15 cellular contexts compared by ENCODE assay signal in genomic region chr18:3654442-3655253, GRCh38.
DNase-seq lines count a peak whose midpoint lies in the region; ATAC-seq and TF ChIP-seq lines count a peak whose summit lies in the region.
"Had no signal": no experiment of that assay in that cellular context is flagged by ENCODE, and none has a peak within 500 bp of the region (broad histone marks: within the 10 kb centered on the region; RNA-seq: fewer than 3 reads in every experiment).

No MANE protein-coding gene starts in this region.

- POLR2A ChIA-PET in activated CD4-positive, alpha-beta T cell treated with anti-CD3 and anti-CD28 coated beads for 36 hours (lab: Charles Lee) = no interaction called here

- no peak overlapping the region for H3K9ac ChIP-seq in neuronal stem cell (ENCODE audit: low read depth, low read length, poor library complexity)

- H3K4me2 ChIP-seq in neuronal stem cell (ENCODE audit: insufficient read depth, low read length, poor library complexity, severe bottlenecking) = no peak overlapping the region

- H4K91ac ChIP-seq in neuronal stem cell (ENCODE audit: low read depth, low read length, poor library complexity) = no peak overlapping the region

- no peak overlapping the region for H3K18ac ChIP-seq in neuronal stem cell (ENCODE audit: low read length)

- no peak overlapping the region for H3K14ac ChIP-seq in neuronal stem cell (ENCODE audit: low read length)

- H3K4me3 ChIP-seq in neuronal stem cell (ENCODE audit: low read length in 2 of 2) = no peak overlapping the region

- no peaks in the 10 kb centered on the region for H3K9me3 Mint-ChIP-seq in activated CD4-positive, alpha-beta T cell treated with anti-CD3 and anti-CD28 coated beads for 36 hours (ENCODE audit: low read depth)
- no peaks in the 10 kb centered on the region for H3K9me3 Mint-ChIP-seq in brain
- peaks cover 0 to 2% (median 0%) of the 10 kb centered on the region in 7 donors for H3K9me3 Mint-ChIP-seq in CD14-positive monocyte
- H3K9me3 Mint-ChIP-seq: naive B cell had no signal

- H3K23ac ChIP-seq in neuronal stem cell (ENCODE audit: low read depth, low read length, poor library complexity) = no peak overlapping the region

- peaks cover 36% of the 10 kb centered on the region for H3K4me1 Mint-ChIP-seq in activated CD4-positive, alpha-beta T cell treated with anti-CD3 and anti-CD28 coated beads for 36 hours
- peaks cover 33% of the 10 kb centered on the region for H3K4me1 Mint-ChIP-seq in brain
- peaks cover 27% of the 10 kb centered on the region for H3K4me1 Mint-ChIP-seq in CD14-positive monocyte

- no peaks in the 10 kb centered on the region for H3K36me3 ChIP-seq in neuronal stem cell (replicated peaks in 1 of 2; ENCODE audit: control insufficient read depth in 2 of 2, insufficient read depth in 2 of 2, low read length in 2 of 2)

- H2BK12ac ChIP-seq in neuronal stem cell (ENCODE audit: low read length) = no peak overlapping the region

- H3K79me1 ChIP-seq in neuronal stem cell (ENCODE audit: low read depth, low read length) = no peaks in the 10 kb centered on the region

- ATAC-seq in activated CD4-positive, alpha-beta T cell treated with anti-CD3 and anti-CD28 coated beads for 36 hours = no peak

- no peak overlapping the region for H4K8ac ChIP-seq in neuronal stem cell (ENCODE audit: low read depth, low read length)

- CTCF ChIA-PET in activated CD4-positive, alpha-beta T cell treated with anti-CD3 and anti-CD28 coated beads for 36 hours (lab: Charles Lee) = no interaction called here

- intact Hi-C loops in activated CD4-positive, alpha-beta T cell treated with anti-CD3 and anti-CD28 coated beads for 36 hours (cut with DNase I, micrococcal nuclease) = no loop called here
- intact Hi-C loops in CD14-positive monocyte (cut with micrococcal nuclease) = no loop called here

- H3K27ac Mint-ChIP-seq in activated CD4-positive, alpha-beta T cell treated with anti-CD3 and anti-CD28 coated beads for 36 hours = peak overlapping the region; percentile 64
- H3K27ac Mint-ChIP-seq in brain = peak overlapping the region in 3 of 5 experiments; percentile 67 to 90 (median 71)
- peak overlapping the region in 2 of 7 donors; percentile 55 to 61 for H3K27ac Mint-ChIP-seq in CD14-positive monocyte

- TF ChIP-seq CTCF in brain (conservative IDR thresholded peaks at IDR 0.05) (no peak), CD14-positive monocyte (IDR thresholded peaks at IDR 0.05) (no peak)

- no peaks in the 10 kb centered on the region for H3K27me3 ChIP-seq in neuronal stem cell (ENCODE audit: control insufficient read depth in 3 of 3, insufficient read depth in 3 of 3, low read depth in 1 of 3, low read length in 3 of 3)

- H2BK5ac ChIP-seq in neuronal stem cell (ENCODE audit: low read length) = no peak overlapping the region

- H3K27ac ChIP-seq in neuronal stem cell (replicated peaks; ENCODE audit: low read length) = no peak overlapping the region

- no peaks in the 10 kb centered on the region for H3K36me3 Mint-ChIP-seq in activated CD4-positive, alpha-beta T cell treated with anti-CD3 and anti-CD28 coated beads for 36 hours (ENCODE audit: low read depth)
- H3K36me3 Mint-ChIP-seq in brain (no peaks in the 10 kb centered on the region), CD14-positive monocyte (peaks cover 0 to 2% of the 10 kb centered on the region in 2 donors)
- H3K36me3 Mint-ChIP-seq: naive B cell had no signal

- H2BK15ac ChIP-seq in neuronal stem cell (ENCODE audit: low read length) = no peak overlapping the region

- no peak overlapping the region for H3K4me3 Mint-ChIP-seq in activated CD4-positive, alpha-beta T cell treated with anti-CD3 and anti-CD28 coated beads for 36 hours
- H3K4me3 Mint-ChIP-seq in brain (peak overlapping the region in 1 of 5 experiments; percentile 27), CD14-positive monocyte (no peak overlapping the region)
- H3K4me3 Mint-ChIP-seq: naive B cell had no signal

- WGBS in neuronal stem cell (ENCODE audit: extremely low coverage in 2 of 2, insufficient read length in 2 of 2, insufficient replicate concordance in 1 of 2), 2 donors = no CpG with 5 or more reads among the region's 11 CpGs

- H3K9me3 ChIP-seq in neuronal stem cell (replicated peaks in 1 of 2; ENCODE audit: control insufficient read depth in 2 of 2, insufficient read depth in 1 of 2, low read depth in 1 of 2, low read length in 2 of 2) = no peaks in the 10 kb centered on the region

- no peak overlapping the region for H3K4ac ChIP-seq in neuronal stem cell (ENCODE audit: low read length)

- no peaks in the 10 kb centered on the region for H3K27me3 Mint-ChIP-seq in activated CD4-positive, alpha-beta T cell treated with anti-CD3 and anti-CD28 coated beads for 36 hours
- H3K27me3 Mint-ChIP-seq in brain (no peaks in the 10 kb centered on the region), CD14-positive monocyte (ENCODE audit: low read depth in 3 of 3) (no peaks in the 10 kb centered on the region)
- H3K27me3 Mint-ChIP-seq: naive B cell had no signal

- H2AFZ ChIP-seq in neuronal stem cell (ENCODE audit: low read length) = peak overlapping the region; percentile 37

- no peak for DNase-seq in activated CD4-positive, alpha-beta T cell treated with anti-CD3 and anti-CD28 coated beads for 36 hours
- DNase-seq in activated CD4-positive, alpha-beta T cell treated with anti-CD3 and anti-CD28 coated beads for 1 hour = no peak
- peak; percentile 34 for DNase-seq in OCI-M2 (lab: John Stamatoyannopoulos, UW; ENCODE audit: unreplicated experiment)
- no peak for DNase-seq in neuronal stem cell (ENCODE audit: low spot score)
- DNase-seq in activated CD8-positive, alpha-beta memory T cell treated with anti-CD3 and anti-CD28 coated beads for 24 hours = no peak
- DNase-seq in CD14-positive monocyte (ENCODE audit: low spot score) = no peak
- DNase-seq in stimulated activated CD4-positive, alpha-beta T cell treated with anti-CD3 and anti-CD28 coated beads, Interleukin-4, amount 100 ng/mL, for 1 hour = no peak
- DNase-seq: ACHN; activated CD4-positive, CD25-positive, alpha-beta regulatory T cell; aorta; MV-4-11; naive B cell; NCI-H2171; stimulated activated CD4-positive, alpha-beta T cell treated with anti-CD3 and anti-CD28 coated beads, Interleukin-4, amount 100 ng/mL, for 24 hours had no signal

- peaks cover 5 to 25% of the 10 kb centered on the region in 2 donors for H3K4me1 ChIP-seq in neuronal stem cell (ENCODE audit: control insufficient read depth in 2 of 2, insufficient read depth in 1 of 2, low read depth in 1 of 2, low read length in 2 of 2)

- H2BK120ac ChIP-seq in neuronal stem cell (ENCODE audit: low read depth, low read length) = no peak overlapping the region

- no peak overlapping the region for H2AK5ac ChIP-seq in neuronal stem cell (ENCODE audit: low read depth, low read length)
